1 cellular context compared by ENCODE assay signal in genomic region chr10:46048152-46048551, GRCh38.
A peak's percentile ranks its signal among the peaks of the same experiment; 100 is the strongest.
TF ChIP-seq lines count a peak whose summit lies in the region.

No MANE protein-coding gene starts in this region.

TF ChIP-seq in HepG2, 621 proteins besides CTCF, POLR2A, EP300 and RAD21 (continued from another document and continues in another):
- no peak for TF ChIP-seq ZNF280D (CRISPR knock-in tag; IDR thresholded peaks at IDR 0.05)
- TF ChIP-seq ZNF34 (CRISPR knock-in tag; IDR thresholded peaks at IDR 0.05; ENCODE audit: borderline replicate concordance) = no peak
- 0 out of 2 replicates have a peak, but pooled peaks have one; percentile 30 for TF ChIP-seq HMG20A (CRISPR knock-in tag; IDR thresholded peaks at IDR 0.05; ENCODE audit: borderline replicate concordance)
- TF ChIP-seq, protein P1, sequence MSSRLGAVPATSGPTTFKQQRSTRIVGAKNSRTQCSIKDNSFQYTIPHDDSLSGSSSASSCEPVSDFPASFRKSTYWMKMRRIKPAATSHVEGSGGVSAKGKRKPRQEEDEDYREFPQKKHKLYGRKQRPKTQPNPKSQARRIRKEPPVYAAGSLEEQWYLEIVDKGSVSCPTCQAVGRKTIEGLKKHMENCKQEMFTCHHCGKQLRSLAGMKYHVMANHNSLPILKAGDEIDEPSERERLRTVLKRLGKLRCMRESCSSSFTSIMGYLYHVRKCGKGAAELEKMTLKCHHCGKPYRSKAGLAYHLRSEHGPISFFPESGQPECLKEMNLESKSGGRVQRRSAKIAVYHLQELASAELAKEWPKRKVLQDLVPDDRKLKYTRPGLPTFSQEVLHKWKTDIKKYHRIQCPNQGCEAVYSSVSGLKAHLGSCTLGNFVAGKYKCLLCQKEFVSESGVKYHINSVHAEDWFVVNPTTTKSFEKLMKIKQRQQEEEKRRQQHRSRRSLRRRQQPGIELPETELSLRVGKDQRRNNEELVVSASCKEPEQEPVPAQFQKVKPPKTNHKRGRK (CRISPR knock-in tag; IDR thresholded peaks at IDR 0.05) = 0 out of 2 replicates have a peak, but pooled peaks have one; percentile 42
- 0 out of 2 replicates have a peak, but pooled peaks have one; percentile 6 for TF ChIP-seq SMC3 (IDR thresholded peaks at IDR 0.05; ENCODE audit: low read length)
- TF ChIP-seq SMAD3 (CRISPR knock-in tag; IDR thresholded peaks at IDR 0.05) = no peak
- TF ChIP-seq ZHX1 (CRISPR knock-in tag; IDR thresholded peaks at IDR 0.05; ENCODE audit: low read depth) = no peak
- peak; percentile 42 for TF ChIP-seq SKI (IDR thresholded peaks at IDR 0.05; ENCODE audit: partially characterized antibody)
- TF ChIP-seq THRA (CRISPR knock-in tag; IDR thresholded peaks at IDR 0.05; ENCODE audit: borderline replicate concordance) = peak; percentile 94; the same call in 1 of the 2 replicates
- TF ChIP-seq, protein P2, sequence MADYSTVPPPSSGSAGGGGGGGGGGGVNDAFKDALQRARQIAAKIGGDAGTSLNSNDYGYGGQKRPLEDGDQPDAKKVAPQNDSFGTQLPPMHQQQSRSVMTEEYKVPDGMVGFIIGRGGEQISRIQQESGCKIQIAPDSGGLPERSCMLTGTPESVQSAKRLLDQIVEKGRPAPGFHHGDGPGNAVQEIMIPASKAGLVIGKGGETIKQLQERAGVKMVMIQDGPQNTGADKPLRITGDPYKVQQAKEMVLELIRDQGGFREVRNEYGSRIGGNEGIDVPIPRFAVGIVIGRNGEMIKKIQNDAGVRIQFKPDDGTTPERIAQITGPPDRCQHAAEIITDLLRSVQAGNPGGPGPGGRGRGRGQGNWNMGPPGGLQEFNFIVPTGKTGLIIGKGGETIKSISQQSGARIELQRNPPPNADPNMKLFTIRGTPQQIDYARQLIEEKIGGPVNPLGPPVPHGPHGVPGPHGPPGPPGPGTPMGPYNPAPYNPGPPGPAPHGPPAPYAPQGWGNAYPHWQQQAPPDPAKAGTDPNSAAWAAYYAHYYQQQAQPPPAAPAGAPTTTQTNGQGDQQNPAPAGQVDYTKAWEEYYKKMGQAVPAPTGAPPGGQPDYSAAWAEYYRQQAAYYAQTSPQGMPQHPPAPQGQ (CRISPR knock-in tag; IDR thresholded peaks at IDR 0.05; ENCODE audit: borderline replicate concordance) = no peak
- no peak for TF ChIP-seq DR1 (CRISPR knock-in tag; IDR thresholded peaks at IDR 0.05)
- no peak for TF ChIP-seq GRHL1 (CRISPR knock-in tag; conservative IDR thresholded peaks at IDR 0.05)
- peak; percentile 84 for TF ChIP-seq RARA (CRISPR knock-in tag; IDR thresholded peaks at IDR 0.05)
- no peak for TF ChIP-seq ZNF660 (CRISPR knock-in tag; IDR thresholded peaks at IDR 0.05; ENCODE audit: borderline replicate concordance, low read depth)
- no peak for TF ChIP-seq JARID2 (CRISPR knock-in tag; IDR thresholded peaks at IDR 0.05; ENCODE audit: insufficient replicate concordance)
- no peak for TF ChIP-seq SMAD1 (CRISPR knock-in tag; IDR thresholded peaks at IDR 0.05; ENCODE audit: borderline replicate concordance, low read depth)
- no peak for TF ChIP-seq ZNF780A (CRISPR knock-in tag; IDR thresholded peaks at IDR 0.05)
- no peak for TF ChIP-seq ERF (CRISPR knock-in tag; IDR thresholded peaks at IDR 0.05)
- TF ChIP-seq ZNF589 (CRISPR knock-in tag; conservative IDR thresholded peaks at IDR 0.05) = no peak
- no peak for TF ChIP-seq JUN (CRISPR knock-in tag; IDR thresholded peaks at IDR 0.05)
- no peak for TF ChIP-seq FLYWCH1 (CRISPR knock-in tag; IDR thresholded peaks at IDR 0.05)
- TF ChIP-seq NR2F6 (IDR thresholded peaks at IDR 0.05) = peak; percentile 51
- peak; percentile 54; the same call in 1 of the 2 replicates for TF ChIP-seq NR2F6 (CRISPR knock-in tag; IDR thresholded peaks at IDR 0.05)
- TF ChIP-seq THAP7 (CRISPR knock-in tag; IDR thresholded peaks at IDR 0.05) = no peak
- peak; percentile 53; the same call in 1 of the 2 replicates for TF ChIP-seq GATAD2A (CRISPR knock-in tag; IDR thresholded peaks at IDR 0.05)
- peak; percentile 33 for TF ChIP-seq ZEB1 (IDR thresholded peaks at IDR 0.05; ENCODE audit: insufficient replicate concordance, low read depth)
- TF ChIP-seq, protein P3, sequence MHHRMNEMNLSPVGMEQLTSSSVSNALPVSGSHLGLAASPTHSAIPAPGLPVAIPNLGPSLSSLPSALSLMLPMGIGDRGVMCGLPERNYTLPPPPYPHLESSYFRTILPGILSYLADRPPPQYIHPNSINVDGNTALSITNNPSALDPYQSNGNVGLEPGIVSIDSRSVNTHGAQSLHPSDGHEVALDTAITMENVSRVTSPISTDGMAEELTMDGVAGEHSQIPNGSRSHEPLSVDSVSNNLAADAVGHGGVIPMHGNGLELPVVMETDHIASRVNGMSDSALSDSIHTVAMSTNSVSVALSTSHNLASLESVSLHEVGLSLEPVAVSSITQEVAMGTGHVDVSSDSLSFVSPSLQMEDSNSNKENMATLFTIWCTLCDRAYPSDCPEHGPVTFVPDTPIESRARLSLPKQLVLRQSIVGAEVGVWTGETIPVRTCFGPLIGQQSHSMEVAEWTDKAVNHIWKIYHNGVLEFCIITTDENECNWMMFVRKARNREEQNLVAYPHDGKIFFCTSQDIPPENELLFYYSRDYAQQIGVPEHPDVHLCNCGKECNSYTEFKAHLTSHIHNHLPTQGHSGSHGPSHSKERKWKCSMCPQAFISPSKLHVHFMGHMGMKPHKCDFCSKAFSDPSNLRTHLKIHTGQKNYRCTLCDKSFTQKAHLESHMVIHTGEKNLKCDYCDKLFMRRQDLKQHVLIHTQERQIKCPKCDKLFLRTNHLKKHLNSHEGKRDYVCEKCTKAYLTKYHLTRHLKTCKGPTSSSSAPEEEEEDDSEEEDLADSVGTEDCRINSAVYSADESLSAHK (CRISPR knock-in tag; IDR thresholded peaks at IDR 0.05; ENCODE audit: borderline replicate concordance) = no peak
- TF ChIP-seq RXRB (CRISPR knock-in tag; IDR thresholded peaks at IDR 0.05; ENCODE audit: borderline replicate concordance) = peak; percentile 82
- TF ChIP-seq SALL1 (CRISPR knock-in tag; IDR thresholded peaks at IDR 0.05) = peak; percentile 48; the same call in 1 of the 2 replicates
- TF ChIP-seq, protein P4, sequence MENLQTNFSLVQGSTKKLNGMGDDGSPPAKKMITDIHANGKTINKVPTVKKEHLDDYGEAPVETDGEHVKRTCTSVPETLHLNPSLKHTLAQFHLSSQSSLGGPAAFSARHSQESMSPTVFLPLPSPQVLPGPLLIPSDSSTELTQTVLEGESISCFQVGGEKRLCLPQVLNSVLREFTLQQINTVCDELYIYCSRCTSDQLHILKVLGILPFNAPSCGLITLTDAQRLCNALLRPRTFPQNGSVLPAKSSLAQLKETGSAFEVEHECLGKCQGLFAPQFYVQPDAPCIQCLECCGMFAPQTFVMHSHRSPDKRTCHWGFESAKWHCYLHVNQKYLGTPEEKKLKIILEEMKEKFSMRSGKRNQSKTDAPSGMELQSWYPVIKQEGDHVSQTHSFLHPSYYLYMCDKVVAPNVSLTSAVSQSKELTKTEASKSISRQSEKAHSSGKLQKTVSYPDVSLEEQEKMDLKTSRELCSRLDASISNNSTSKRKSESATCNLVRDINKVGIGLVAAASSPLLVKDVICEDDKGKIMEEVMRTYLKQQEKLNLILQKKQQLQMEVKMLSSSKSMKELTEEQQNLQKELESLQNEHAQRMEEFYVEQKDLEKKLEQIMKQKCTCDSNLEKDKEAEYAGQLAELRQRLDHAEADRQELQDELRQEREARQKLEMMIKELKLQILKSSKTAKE (CRISPR knock-in tag; IDR thresholded peaks at IDR 0.05; ENCODE audit: borderline replicate concordance) = peak; percentile 87
- no peak for TF ChIP-seq ZNF615 (CRISPR knock-in tag; IDR thresholded peaks at IDR 0.05; ENCODE audit: borderline replicate concordance)
- TF ChIP-seq ARID4A (CRISPR knock-in tag; IDR thresholded peaks at IDR 0.05; ENCODE audit: borderline replicate concordance) = no peak
- no peak for TF ChIP-seq AKAP8 (CRISPR knock-in tag; IDR thresholded peaks at IDR 0.05)
- TF ChIP-seq ADNP (CRISPR knock-in tag; IDR thresholded peaks at IDR 0.05) = no peak
- TF ChIP-seq SOX5 (CRISPR knock-in tag; IDR thresholded peaks at IDR 0.05; ENCODE audit: borderline replicate concordance) = peak; percentile 81
